In the genomic region with DNA sequence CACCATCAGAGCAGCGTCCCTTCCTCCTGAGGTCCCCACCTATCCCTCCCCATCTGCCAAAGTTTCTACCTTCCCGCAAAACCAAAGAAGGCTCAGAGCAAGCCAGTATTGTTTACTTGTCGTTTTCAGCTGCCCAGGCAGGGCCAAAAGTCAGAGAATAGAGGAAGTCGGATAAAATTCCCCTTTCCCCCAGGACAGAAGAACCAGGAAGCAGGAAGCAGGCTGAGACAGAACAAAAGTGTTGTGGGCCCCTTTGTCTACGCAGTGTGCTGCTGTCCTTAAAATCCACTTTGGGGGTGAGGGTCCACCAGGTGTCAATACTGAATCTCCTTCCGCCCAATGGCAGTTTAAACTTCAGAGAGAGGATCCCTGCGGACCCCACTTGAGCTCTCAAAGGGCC, we compare ENCODE assay signal across 24 cellular contexts.
"Had no signal": no experiment of that assay in that cellular context is flagged by ENCODE, and none has a peak within 500 bp of the region (broad histone marks: within the 10 kb centered on the region; RNA-seq: fewer than 3 reads in every experiment).

No MANE protein-coding gene starts in this region.

- ATAC-seq: effector memory CD8-positive, alpha-beta T cell; gastroesophageal sphincter; left cardiac atrium; left ventricle myocardium superior; naive thymus-derived CD8-positive, alpha-beta T cell; psoas muscle; sciatic nerve; stimulated activated memory B cell treated with anti-CD40 and anti-IgM and Interleukin-4, amounts not matched to agents 10 μg/mL and 1 μg/mL and 100 μg/mL, for 72 hours; stimulated activated naive CD8-positive, alpha-beta T cell treated with anti-CD3 and anti-CD28 coated beads, Interleukin-15, amount 100 ng/mL, for 72 hours had no signal

- H3K9me3 ChIP-seq: esophagus squamous epithelium, neutrophil, psoas muscle, testis, tibial nerve had no signal

- H3K27me3 ChIP-seq: esophagus squamous epithelium, gastroesophageal sphincter, neutrophil, testis, tibial nerve had no signal

- DNase-seq: cortex of kidney; effector memory CD8-positive, alpha-beta T cell; esophagus squamous epithelium; foreskin fibroblast; glutamatergic neuron; immature natural killer cell; left cardiac atrium; left ventricle myocardium superior; mammary epithelial cell; naive thymus-derived CD8-positive, alpha-beta T cell; psoas muscle; retina; spleen; stimulated activated CD4-positive, alpha-beta T cell treated with anti-CD3 and anti-CD28 coated beads, Interleukin-15, amount 100 ng/mL, for 24 hours; stimulated activated CD4-positive, alpha-beta T cell treated with anti-CD3 and anti-CD28 coated beads, Interleukin-1b, Interleukin-23, amount 100 ng/mL, for 48 hours; stimulated activated CD4-positive, alpha-beta T cell treated with anti-CD3 and anti-CD28 coated beads, Interleukin-4, amount 100 ng/mL, for 24 hours; stimulated activated naive CD8-positive, alpha-beta T cell treated with anti-CD3 and anti-CD28 coated beads, Interleukin-15, amount 100 ng/mL, for 72 hours; testis had no signal

- H3K36me3 ChIP-seq: esophagus squamous epithelium, gastroesophageal sphincter, neutrophil, spleen, tibial nerve had no signal

- H3K4me1 ChIP-seq: gastroesophageal sphincter, psoas muscle, spleen, tibial nerve had no signal

- H3K4me3 ChIP-seq: esophagus squamous epithelium, gastroesophageal sphincter, psoas muscle, spleen, testis, tibial nerve had no signal

- H3K27ac ChIP-seq: esophagus squamous epithelium, gastroesophageal sphincter, neutrophil, psoas muscle, spleen, testis, tibial nerve had no signal

- FAIRE-seq: keratinocyte had no signal
